16 cellular contexts compared by ENCODE assay signal in genomic region chr11:68403424-68403823, GRCh38. TPM values are rescaled to one million over a fixed set of nuclear protein-coding genes. Genes with fewer than 3 reads are reported as not detected.
DNase-seq lines count a peak whose midpoint lies in the region; ATAC-seq, FAIRE-seq and TF ChIP-seq lines count a peak whose summit lies in the region.
"Had no signal": no experiment of that assay in that cellular context is flagged by ENCODE, and none has a peak within 500 bp of the region (broad histone marks: within the 10 kb centered on the region; RNA-seq: fewer than 3 reads in every experiment).

No MANE protein-coding gene starts in this region.

- ATAC-seq in RWPE2 (ENCODE audit: low read depth), result no peak
- ATAC-seq in lower lobe of right lung, result no peak

- TF ChIP-seq CTCF in RWPE2 (IDR thresholded peaks at IDR 0.05; ENCODE audit: poor library complexity, severe bottlenecking) (no peak), bronchial epithelial cell (IDR thresholded peaks at IDR 0.05; ENCODE audit: insufficient read depth, low read length, severe bottlenecking) (no peak), lower lobe of right lung (IDR thresholded peaks at IDR 0.05) (no peak), Peyer's patch (IDR thresholded peaks at IDR 0.05) (no peak)

- DNase-seq in RWPE2 (ENCODE audit: low spot score) (peak; percentile 49), bronchial epithelial cell (ENCODE audit: low read depth) (no peak), lower lobe of right lung (peak; percentile 45), activated gamma-delta T cell (lab: John Stamatoyannopoulos, UW) (no peak), Peyer's patch (no peak)
- DNase-seq in effector CD4-positive, alpha-beta T cell, result no peak
- DNase-seq: C1 segment of cervical spinal cord; Calu3; CD4-positive, alpha-beta memory T cell; COR-L47; DMS79 treated with DMSO at 0.1 percent for 48 hours; GF-D8; GM23248; H9 had no signal

- TF ChIP-seq POLR2A in Peyer's patch (IDR thresholded peaks at IDR 0.05), result no peak

- H3K4me3 ChIP-seq in RWPE2 (ENCODE audit: severe bottlenecking), result no peak overlapping the region
- H3K4me3 ChIP-seq in bronchial epithelial cell (ENCODE audit: low read depth, low read length), result no peak overlapping the region
- no peak overlapping the region for H3K4me3 ChIP-seq in lower lobe of right lung
- no peak overlapping the region for H3K4me3 ChIP-seq in Peyer's patch
- H3K4me3 ChIP-seq: GM23248 had no signal

- FAIRE-seq in bronchial epithelial cell (lab: Jason Lieb, UNC), result peak; percentile 13
- FAIRE-seq: GM12891, GM18507 had no signal

- no peaks in the 10 kb centered on the region for H3K9me3 ChIP-seq in RWPE2 (ENCODE audit: severe bottlenecking)
- H3K9me3 ChIP-seq in lower lobe of right lung, result no peaks in the 10 kb centered on the region
- H3K9me3 ChIP-seq in Peyer's patch, result no peaks in the 10 kb centered on the region

- no peaks in the 10 kb centered on the region for H3K27me3 ChIP-seq in RWPE2 (ENCODE audit: insufficient read depth, poor library complexity, severe bottlenecking)
- no peaks in the 10 kb centered on the region for H3K27me3 ChIP-seq in bronchial epithelial cell (ENCODE audit: control insufficient read depth, insufficient read depth, low read length)
- H3K27me3 ChIP-seq in lower lobe of right lung (ENCODE audit: low read depth), result no peaks in the 10 kb centered on the region
- H3K27me3 ChIP-seq in Peyer's patch, result no peaks in the 10 kb centered on the region

- H3K27ac ChIP-seq in RWPE2 (ENCODE audit: poor library complexity, severe bottlenecking) (no peak overlapping the region), lower lobe of right lung (no peak overlapping the region), Peyer's patch (no peak overlapping the region)
- H3K27ac ChIP-seq: GM23248 had no signal

- H3K4me1 ChIP-seq in RWPE2 (ENCODE audit: insufficient read depth, poor library complexity, severe bottlenecking) (no peaks in the 10 kb centered on the region), lower lobe of right lung (peaks cover 47% of the 10 kb centered on the region), Peyer's patch (peaks cover 0 to 34% (median 4%) of the 10 kb centered on the region in 4 donors)

- H3K36me3 ChIP-seq in RWPE2 (ENCODE audit: low read depth) (peaks cover 30% of the 10 kb centered on the region), bronchial epithelial cell (ENCODE audit: control insufficient read depth, insufficient read depth, low read length) (peaks cover 9% of the 10 kb centered on the region), lower lobe of right lung (peaks cover 31% of the 10 kb centered on the region), Peyer's patch (peaks cover 0 to 39% (median 0%) of the 10 kb centered on the region in 3 donors)

- intact Hi-C loops in lower lobe of right lung (cut with DNase I), result no loop called here

RNA-seq across cellular contexts. Expression of gene PPP6R3, which starts 57.1 kb away (rescaled TPM):
- 93.5 and 139 TPM in 2 replicates for total RNA-seq in bronchial epithelial cell
- total RNA-seq in lower lobe of right lung, result 98.0 TPM
- total RNA-seq in Peyer's patch, result 100 to 1,000 TPM; 130 to 282 (median 156) TPM

Comparison
In these comparisons a context has a peak if more than half of its experiments do, and no peak if none do; other contexts are left out.
1. DNase-seq: peak in RWPE2 (single experiment) and lower lobe of right lung (single experiment); none in bronchial epithelial cell (single experiment), activated gamma-delta T cell (single experiment), Peyer's patch (0 of 3) and effector CD4-positive, alpha-beta T cell (single experiment).